In the genomic region with DNA sequence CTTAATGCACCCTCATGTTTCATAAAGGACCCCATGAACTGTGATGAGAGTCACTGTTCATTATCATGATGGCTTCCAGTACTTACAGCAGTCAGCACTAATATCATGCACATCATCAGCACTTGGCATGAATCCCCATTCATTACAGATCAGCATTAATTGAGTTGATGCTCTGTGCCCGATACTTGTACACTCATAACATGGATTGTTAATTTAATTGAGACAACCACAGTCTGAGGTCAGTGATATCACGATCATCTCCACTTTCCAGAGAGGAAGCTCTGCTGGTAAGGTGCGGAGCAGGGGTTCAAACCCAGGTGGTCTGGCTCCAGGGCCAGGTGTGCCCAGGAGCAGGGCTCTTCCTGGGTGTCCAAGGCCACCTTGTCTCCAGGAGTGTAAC, we compare ENCODE assay signal across 6 cellular contexts. TPM values are rescaled to one million over a fixed set of nuclear protein-coding genes. Genes with fewer than 3 reads are reported as not detected.
"Had no signal": no experiment of that assay in that cellular context is flagged by ENCODE, and none has a peak within 500 bp of the region (broad histone marks: within the 10 kb centered on the region; RNA-seq: fewer than 3 reads in every experiment).

No MANE protein-coding gene starts in this region.

RNA-seq across cellular contexts. Expression of a gene that starts 21.2 kb away (rescaled TPM):
- total RNA-seq: HepG2, HT-29, HT1080, IMR-90, K562 had no signal
- polyA plus RNA-seq: HepG2, IgD-negative memory B cell, IMR-90 had no signal

RNA-seq across cellular contexts. Expression of a gene that starts 40.0 kb away (rescaled TPM):
- total RNA-seq: HepG2, HT-29, HT1080, IMR-90, K562 had no signal
- polyA plus RNA-seq: HepG2, IgD-negative memory B cell, K562 had no signal
